Comparison of ENCODE assay signal across 22 cellular contexts in the genomic region with DNA sequence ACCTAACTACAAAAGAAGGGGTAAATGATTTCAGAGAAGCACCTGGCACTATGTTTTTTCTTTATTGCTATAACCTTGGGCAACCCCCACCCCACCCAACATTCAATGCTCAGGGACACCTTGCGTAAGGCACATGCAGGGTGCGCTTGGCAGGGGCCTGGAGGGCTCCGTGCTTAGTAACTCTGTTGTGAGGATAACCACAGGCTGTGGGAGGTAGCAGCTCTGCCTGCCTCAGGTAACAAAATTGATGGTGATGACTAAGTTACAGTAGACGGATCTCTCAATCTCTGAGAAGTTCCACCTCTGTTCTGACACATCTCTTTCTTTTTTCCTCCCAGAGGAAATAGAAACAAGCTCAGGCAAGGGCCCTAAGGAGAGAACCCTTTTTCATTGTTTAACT. TPM values are rescaled to one million over a fixed set of nuclear protein-coding genes. Genes with fewer than 3 reads are reported as not detected.
DNase-seq lines count a peak whose midpoint lies in the region; ATAC-seq lines count a peak whose summit lies in the region.
"Had no signal": no experiment of that assay in that cellular context is flagged by ENCODE, and none has a peak within 500 bp of the region (broad histone marks: within the 10 kb centered on the region; RNA-seq: fewer than 3 reads in every experiment).

No MANE protein-coding gene starts in this region.

- peak; percentile 92 for DNase-seq in M059J (ENCODE audit: low read depth)
- peak; percentile 49 for DNase-seq in astrocyte of the hippocampus (ENCODE audit: low read depth, low spot score)
- no peak for DNase-seq in H7
- DNase-seq: activated CD4-positive, alpha-beta T cell treated with anti-CD3 and anti-CD28 coated beads for 48 hours; activated naive CD4-positive, alpha-beta T cell treated with anti-CD3 and anti-CD28 coated beads for 36 hours; activated T-cell treated with anti-CD3 and anti-CD28 coated beads for 4 hours; body of pancreas; dermis blood vessel endothelial cell; GF-D8; natural killer cell; NCI-H1694; NCI-H774; stimulated activated CD4-positive, alpha-beta T cell treated with anti-CD3 and anti-CD28 coated beads, Interleukin-12 subunit alpha, Interleukin-12 subunit beta, amount 100 ng/mL, for 4 hours had no signal

- ATAC-seq in HG02642 (IDR thresholded peaks at IDR 0.05; ENCODE audit: poor library complexity, unreplicated experiment) (no peak), HG02610 (IDR thresholded peaks at IDR 0.05; ENCODE audit: unreplicated experiment) (no peak), GM19395 (IDR thresholded peaks at IDR 0.05; ENCODE audit: unreplicated experiment) (no peak)
- ATAC-seq: A549, body of pancreas, GM12878, natural killer cell had no signal

- H3K79me2 ChIP-seq in ACC112 (ENCODE audit: control insufficient read depth, insufficient read depth, low read length, unreplicated experiment): peaks cover 74% of the 10 kb centered on the region

- H3K36me3 ChIP-seq in ACC112 (ENCODE audit: insufficient read depth, low read length): 0 out of 2 replicates have a peak, but pooled peaks cover 9% of the 10 kb centered on the region
- H3K36me3 ChIP-seq in mesodermal cell (ENCODE audit: control insufficient read depth, insufficient read depth, low read length): peaks cover 43% of the 10 kb centered on the region
- H3K36me3 ChIP-seq in H7 (replicated peaks; ENCODE audit: control insufficient read depth, insufficient read depth, low read length): no peaks in the 10 kb centered on the region
- H3K36me3 ChIP-seq: BLaER1 treated with 17β-estradiol and CSF1 and Interleukin-3, amounts not matched to agents 10 nM and 100 nM had no signal

- H3K9me3 ChIP-seq in mesodermal cell (ENCODE audit: control insufficient read depth, low read length): peaks cover 10% of the 10 kb centered on the region
- H3K9me3 ChIP-seq: A549, body of pancreas had no signal

- H3K4me1 ChIP-seq in ACC112 (ENCODE audit: control insufficient read depth, insufficient read depth, low read length, unreplicated experiment) (peaks cover 81% of the 10 kb centered on the region), mesodermal cell (ENCODE audit: control insufficient read depth, insufficient read depth, low read length, poor library complexity, severe bottlenecking) (peaks cover 69% of the 10 kb centered on the region)
- H3K4me1 ChIP-seq: BLaER1 treated with 17β-estradiol and CSF1 and Interleukin-3, amounts not matched to agents 10 nM and 100 nM had no signal

- no peak overlapping the region for H3K4me3 ChIP-seq in ACC112 (ENCODE audit: low read depth, low read length)
- no peak overlapping the region for H3K4me3 ChIP-seq in mesodermal cell (ENCODE audit: extremely low read depth, insufficient read depth, low read length, poor library complexity, severe bottlenecking)
- H3K4me3 ChIP-seq in H7 (ENCODE audit: insufficient read depth, low read depth, low read length): no peak overlapping the region
- H3K4me3 ChIP-seq: A549; BLaER1 treated with 17β-estradiol and CSF1 and Interleukin-3, amounts not matched to agents 10 nM and 100 nM; body of pancreas; GM12878; lung had no signal

- 71% methylated on average over 1 of the region's 4 CpGs; no CpG with 5 or more reads in 1 of the 2 experiments for WGBS in mesodermal cell (ENCODE audit: insufficient coverage in 2 of 2), 2 experiments

- H2AFZ ChIP-seq in ACC112 (ENCODE audit: low read length, unreplicated experiment): no peak overlapping the region

- H3K27ac ChIP-seq in ACC112 (ENCODE audit: low read depth, low read length) (peak overlapping the region; percentile 5), mesodermal cell (ENCODE audit: low read depth, low read length, severe bottlenecking) (peak overlapping the region; percentile 85)
- H3K27ac ChIP-seq: A549; BLaER1 treated with 17β-estradiol and CSF1 and Interleukin-3, amounts not matched to agents 10 nM and 100 nM; body of pancreas had no signal

- no peaks in the 10 kb centered on the region for H3K27me3 ChIP-seq in ACC112 (ENCODE audit: insufficient read depth, low read length)
- peaks cover 6% of the 10 kb centered on the region for H3K27me3 ChIP-seq in H7 (ENCODE audit: control insufficient read depth, insufficient read depth, low read length)
- H3K27me3 ChIP-seq: BLaER1 treated with 17β-estradiol and CSF1 and Interleukin-3, amounts not matched to agents 10 nM and 100 nM; body of pancreas had no signal

RNA-seq across cellular contexts. Expression of a gene that starts 8.7 kb away (rescaled TPM):
- total RNA-seq in M059J (2014; rRNA removed; shearing (Covaris generic)): 78.3 and 110 TPM in 2 replicates
- 311 TPM for polyA plus RNA-seq in mesodermal cell (2013, experiment 1 of 2)
- polyA plus RNA-seq in mesodermal cell (2013, experiment 2 of 2): 252 TPM
- 9.4 and 9.9 TPM in 2 replicates for total RNA-seq in H7 (2014; rRNA removed; shearing (Covaris generic))
- total RNA-seq: activated naive CD4-positive, alpha-beta T cell treated with anti-CD3 and anti-CD28 coated beads for 36 hours; natural killer cell had no signal
